In the genomic region with DNA sequence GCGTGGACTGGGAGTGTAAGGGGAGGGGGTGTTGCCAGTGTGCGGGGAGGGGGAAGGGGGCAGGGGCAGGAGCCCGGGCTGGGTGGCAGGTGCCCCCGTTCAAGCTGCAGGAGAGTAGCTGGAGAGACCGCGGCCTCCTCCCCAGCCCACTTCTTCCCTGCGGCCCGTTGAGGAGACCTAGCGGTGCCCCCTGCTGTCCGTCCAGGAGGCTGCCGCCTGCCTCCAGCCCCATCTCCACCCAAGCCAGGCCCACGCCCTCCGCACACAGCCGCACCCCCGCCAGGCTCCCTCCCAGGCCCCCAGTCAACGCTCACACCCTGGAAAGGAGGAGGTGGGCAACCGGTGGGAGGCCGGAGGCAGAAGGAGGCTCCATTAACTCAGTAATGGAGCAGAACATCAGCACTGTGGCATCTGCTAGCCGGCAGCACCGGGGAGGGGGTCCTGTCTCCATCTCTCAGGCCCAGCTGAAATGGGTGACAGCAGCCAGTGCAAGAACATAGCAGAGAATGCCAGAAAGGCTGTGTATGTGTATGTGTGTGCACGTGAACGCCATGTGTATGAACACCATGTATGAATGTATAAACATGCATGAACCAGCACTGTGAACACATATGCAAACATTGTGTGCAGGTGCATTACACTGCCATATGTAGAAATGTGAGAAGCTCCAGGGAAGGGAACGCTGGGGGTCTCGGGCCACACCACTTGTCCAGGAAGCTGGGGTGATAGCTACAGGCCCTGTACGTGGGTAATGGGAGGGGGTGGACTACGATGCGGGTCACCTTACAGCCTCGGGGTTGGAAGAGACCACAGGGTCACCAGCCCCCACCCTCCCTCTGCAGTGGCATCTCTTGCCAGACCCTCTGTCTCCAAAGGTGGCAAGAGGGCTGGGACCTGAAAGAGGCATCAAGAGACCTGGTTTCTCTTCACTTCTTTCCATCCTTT, we compare ENCODE assay signal across 8 cellular contexts.
DNase-seq lines count a peak whose midpoint lies in the region; ATAC-seq, FAIRE-seq and TF ChIP-seq lines count a peak whose summit lies in the region.

No MANE protein-coding gene starts in this region.

- intact Hi-C loops in adrenal gland (cut with DNase I) = no loop called here
- intact Hi-C loops in left ventricle myocardium superior (cut with micrococcal nuclease) = no loop called here

- no peaks in the 10 kb centered on the region for H3K27me3 ChIP-seq in adrenal gland
- no peaks in the 10 kb centered on the region for H3K27me3 ChIP-seq in small intestine (ENCODE audit: control insufficient read depth in 2 of 2, insufficient read depth in 2 of 2, low read length in 2 of 2)

- FAIRE-seq in GM18507 (lab: Jason Lieb, UNC) (peak; percentile 12), small intestine (lab: Jason Lieb, UNC) (no peak)

- no peaks in the 10 kb centered on the region for H3K36me3 ChIP-seq in adrenal gland (replicated peaks in 1 of 2)
- H3K36me3 ChIP-seq in small intestine (ENCODE audit: control insufficient read depth in 2 of 2, insufficient read depth in 2 of 2, low read length in 2 of 2) = no peaks in the 10 kb centered on the region

- H3K4me1 ChIP-seq in adrenal gland (replicated peaks in 1 of 2) (no peaks in the 10 kb centered on the region), small intestine (ENCODE audit: control insufficient read depth in 2 of 2, insufficient read depth in 1 of 2, low read depth in 1 of 2, low read length in 1 of 2) (no peaks in the 10 kb centered on the region)

- H3K27ac ChIP-seq in adrenal gland (no peak overlapping the region), small intestine (ENCODE audit: low read depth in 1 of 2, low read length in 1 of 2) (no peak overlapping the region)

- ATAC-seq in left ventricle myocardium superior (peak; percentile 82), HG03039 (IDR thresholded peaks at IDR 0.05; ENCODE audit: unreplicated experiment) (no peak)

- TF ChIP-seq CTCF in adrenal gland (IDR thresholded peaks at IDR 0.05) = peak; percentile 41 to 78 (median 54)

- WGBS in adrenal gland, 4 donors = 31 to 70% (median 36%) methylated on average over 10 to 28 of the region's 28 CpGs
- WGBS in small intestine, 3 donors = 37 to 65% (median 44%) methylated on average over 14 to 28 of the region's 28 CpGs

- H3K4me3 ChIP-seq in adrenal gland (no peak overlapping the region), small intestine (ENCODE audit: low read depth in 1 of 2, low read length in 2 of 2) (no peak overlapping the region)

- DNase-seq in AG08396 (ENCODE audit: low spot score) (peak; percentile 86), GM18507 (ENCODE audit: extremely low spot score, insufficient read length, low read depth) (peak; percentile 63), Kasumi-1 (lab: John Stamatoyannopoulos, UW) (peak; percentile 60 to 64), SW 1271 (lab: John Stamatoyannopoulos, UW) (peak; percentile 18 to 51), adrenal gland (peak; percentile 47 to 78 (median 63)), left ventricle myocardium superior (peak; percentile 82), small intestine (peak; percentile 55)

- TF ChIP-seq POLR2A in adrenal gland (IDR thresholded peaks at IDR 0.05) = no peak

- H3K9me3 ChIP-seq in adrenal gland (replicated peaks in 1 of 3) (no peaks in the 10 kb centered on the region), small intestine (ENCODE audit: control insufficient read depth, low read depth) (no peaks in the 10 kb centered on the region)

Comparison
In these comparisons a context has a peak if more than half of its experiments do, and no peak if none do; other contexts are left out.
1. DNase-seq: peak in every context shown above with its lines; median percentile 86 in AG08396; 82 in left ventricle myocardium superior; 63 in GM18507; 63 in adrenal gland; 62 in Kasumi-1; 55 in small intestine; 34 in SW 1271.